Comparison of ENCODE assay signal across 26 cellular contexts in the genomic region with DNA sequence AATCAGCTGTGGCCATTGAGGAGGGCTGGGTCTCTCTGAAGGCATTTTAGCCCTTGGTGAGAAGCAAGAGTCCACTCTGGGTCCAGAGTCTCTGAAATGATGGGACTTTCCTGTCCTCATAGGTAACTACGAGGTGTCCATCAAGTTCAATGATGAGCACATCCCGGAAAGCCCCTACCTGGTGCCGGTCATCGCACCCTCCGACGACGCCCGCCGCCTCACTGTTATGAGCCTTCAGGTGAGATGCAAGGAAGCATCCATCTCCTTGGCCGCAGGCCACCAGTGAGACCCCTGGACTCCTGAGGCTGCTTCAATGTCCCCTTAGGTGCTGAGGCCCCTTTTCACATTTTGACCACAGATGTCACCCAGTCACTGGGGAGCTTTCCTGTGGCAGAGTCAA. TPM values are rescaled to one million over a fixed set of nuclear protein-coding genes. Genes with fewer than 3 reads are reported as not detected.
"Had no signal": no experiment of that assay in that cellular context is flagged by ENCODE, and none has a peak within 500 bp of the region (broad histone marks: within the 10 kb centered on the region; RNA-seq: fewer than 3 reads in every experiment).

No MANE protein-coding gene starts in this region.

- DNase-seq: activated CD4-positive, alpha-beta T cell treated with anti-CD3 and anti-CD28 coated beads for 36 hours; activated CD4-positive, CD25-positive, alpha-beta regulatory T cell; activated CD8-positive, alpha-beta memory T cell treated with anti-CD3 and anti-CD28 coated beads, Interleukin-2, amount 10 ng/mL, durations not matched to agents 7 days and 5 days; activated CD8-positive, alpha-beta T cell treated with anti-CD3 and anti-CD28 coated beads, Interleukin-2, amount 10 ng/mL, durations not matched to agents 7 days and 5 days; activated naive CD4-positive, alpha-beta T cell; activated T-cell treated with anti-CD3 and anti-CD28 coated beads, Interleukin-2, amount 50 U/mL, for 72 hours; colonic mucosa; effector CD8-positive, alpha-beta T cell; head of caudate nucleus; hippocampal formation; kidney; left lung; mucosa of descending colon; ovary; psoas muscle; sigmoid colon; small intestine; stimulated activated CD4-positive, alpha-beta T cell treated with anti-CD3 and anti-CD28 coated beads, Interleukin-4, amount 100 ng/mL, for 24 hours; T-cell had no signal

- ATAC-seq: activated CD4-positive, alpha-beta T cell treated with anti-CD3 and anti-CD28 coated beads for 36 hours; activated CD8-positive, alpha-beta memory T cell treated with anti-CD3 and anti-CD28 coated beads, Interleukin-2, amount 10 ng/mL, durations not matched to agents 7 days and 5 days; activated CD8-positive, alpha-beta T cell treated with anti-CD3 and anti-CD28 coated beads, Interleukin-2, amount 10 ng/mL, durations not matched to agents 7 days and 5 days; activated naive CD4-positive, alpha-beta T cell treated with anti-CD3 and anti-CD28 coated beads, Interleukin-2, amount 50 U/mL, for 72 hours; activated T-cell treated with anti-CD3 and anti-CD28 coated beads, Interleukin-2, amount 50 U/mL, for 72 hours; left lung; mucosa of descending colon; natural killer cell treated with Interleukin-12 subunit alpha and Interleukin-12 subunit beta and Interleukin-15 and Interleukin-18, amount 100 ng/mL, for 72 hours; psoas muscle; stimulated activated effector memory CD8-positive, alpha-beta T cell treated with anti-CD3 and anti-CD28 coated beads, Interleukin-12 subunit alpha, Interleukin-12 subunit beta, amount 100 ng/mL, for 72 hours; T-cell had no signal

RNA-seq across cellular contexts. Expression of a gene that starts 54.9 kb away (rescaled TPM):
- total RNA-seq: activated CD4-positive, alpha-beta T cell treated with anti-CD3 and anti-CD28 coated beads for 36 hours; activated CD8-positive, alpha-beta memory T cell treated with anti-CD3 and anti-CD28 coated beads, Interleukin-2, amount 10 ng/mL, durations not matched to agents 7 days and 5 days; activated CD8-positive, alpha-beta T cell treated with anti-CD3 and anti-CD28 coated beads, Interleukin-2, amount 10 ng/mL, durations not matched to agents 7 days and 5 days; activated naive CD4-positive, alpha-beta T cell treated with anti-CD3 and anti-CD28 coated beads, Interleukin-2, amount 50 U/mL, for 72 hours; activated T-cell treated with anti-CD3 and anti-CD28 coated beads, Interleukin-2, amount 50 U/mL, for 72 hours; fibroblast of lung; fibroblast of villous mesenchyme; myocyte; natural killer cell treated with Interleukin-12 subunit alpha and Interleukin-12 subunit beta and Interleukin-15 and Interleukin-18, amount 100 ng/mL, for 72 hours; T-helper 2 cell treated with Interferon-gamma antibody and Interleukin-4, amounts not matched to agents 100 ng/mL and 5 ng/mL, for 36 hours had no signal
